32 cellular contexts compared by ENCODE assay signal in the genomic region with DNA sequence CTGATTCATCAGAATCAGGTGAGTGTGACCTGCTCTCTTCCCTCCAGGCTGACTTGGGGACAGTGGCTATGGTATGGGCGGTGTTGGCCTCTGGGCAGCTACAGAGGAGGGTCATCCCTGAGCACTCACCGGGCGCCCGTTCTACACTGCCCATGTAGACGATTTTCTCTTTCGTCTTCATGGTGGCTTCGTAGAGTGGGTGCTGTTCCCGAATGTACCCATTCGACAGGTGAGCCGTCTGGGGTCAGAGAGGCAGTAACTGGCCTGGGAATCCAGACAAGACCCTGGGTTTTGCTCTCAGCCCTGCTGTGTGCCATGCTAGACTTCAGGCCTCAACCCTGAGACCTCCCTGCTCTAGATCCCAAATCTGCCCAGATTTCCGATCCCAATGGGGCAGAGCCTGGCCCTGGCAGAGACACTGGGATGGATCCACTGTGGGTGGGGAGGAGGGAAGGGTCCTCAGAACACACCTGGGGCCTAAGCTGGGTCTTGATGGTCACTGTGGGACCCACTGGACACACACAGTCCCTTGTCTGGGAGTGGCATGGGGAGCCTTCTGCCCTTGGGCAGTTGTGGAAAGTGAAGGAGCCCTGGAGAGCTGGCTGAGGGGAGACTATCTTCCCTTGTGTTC. TPM values are rescaled to one million over a fixed set of nuclear protein-coding genes. Genes with fewer than 3 reads are reported as not detected.
"Had no signal": no experiment of that assay in that cellular context is flagged by ENCODE, and none has a peak within 500 bp of the region (broad histone marks: within the 10 kb centered on the region; RNA-seq: fewer than 3 reads in every experiment).

No MANE protein-coding gene starts in this region.

- H3K4me3 ChIP-seq: esophagus squamous epithelium, heart right ventricle, lower lobe of right lung, mucosa of descending colon, pancreas, right lobe of liver, SJSA1, skin epidermis, upper lobe of left lung had no signal

- H3K4me1 ChIP-seq: esophagus squamous epithelium, heart right ventricle, lower lobe of right lung, pancreas, right lobe of liver, SJSA1, upper lobe of left lung had no signal

- H3K9me3 Mint-ChIP-seq: activated naive CD4-positive, alpha-beta T cell treated with anti-CD3 and anti-CD28 coated beads, Interleukin-2, amount 50 U/mL, for 24 hours; activated naive CD8-positive, alpha-beta T cell treated with anti-CD3 and anti-CD28 coated beads, Interleukin-2, amount 50 U/mL, for 24 hours; activated T-cell treated with anti-CD3 and anti-CD28 coated beads, Interleukin-2, amount 50 U/mL, for 24 hours; activated T-helper 2 cell treated with anti-CD3 and anti-CD28 coated beads, Interferon-gamma antibody, Interleukin-2, Interleukin-4, amounts not matched to agents 10 μg/mL and 5 μg/mL and 100 μg/mL, durations not matched to agents 14 hours and 24 hours and 36 hours; dendritic cell treated with granulocyte-macrophage colony-stimulating factor and Interleukin-4, amounts not matched to agents 40 ng/mL and 50 ng/mL, for 4 days; nephron; stimulated activated effector memory CD8-positive, alpha-beta T cell treated with anti-CD3 and anti-CD28 coated beads, Interleukin-12 subunit alpha, Interleukin-12 subunit beta, amount 100 ng/mL, for 72 hours; stimulated activated naive CD8-positive, alpha-beta T cell treated with anti-CD3 and anti-CD28 coated beads, Interleukin-15, Interleukin-2, amounts not matched to agents 100 ng/mL and 50 ng/mL, for 24 hours had no signal

- H3K36me3 Mint-ChIP-seq: activated naive CD4-positive, alpha-beta T cell treated with anti-CD3 and anti-CD28 coated beads, Interleukin-2, amount 50 U/mL, for 24 hours; stimulated activated effector memory CD8-positive, alpha-beta T cell treated with anti-CD3 and anti-CD28 coated beads, Interleukin-12 subunit alpha, Interleukin-12 subunit beta, amount 100 ng/mL, for 72 hours had no signal

- H3K27ac ChIP-seq: esophagus squamous epithelium, heart right ventricle, lower lobe of right lung, neutrophil, pancreas, right lobe of liver, SJSA1, skin epidermis, upper lobe of left lung had no signal

- H3K4me3 Mint-ChIP-seq: activated naive CD4-positive, alpha-beta T cell treated with anti-CD3 and anti-CD28 coated beads, Interleukin-2, amount 50 U/mL, for 24 hours; activated naive CD8-positive, alpha-beta T cell treated with anti-CD3 and anti-CD28 coated beads, Interleukin-2, amount 50 U/mL, for 24 hours; activated T-cell treated with anti-CD3 and anti-CD28 coated beads, Interleukin-2, amount 50 U/mL, for 24 hours; dendritic cell treated with granulocyte-macrophage colony-stimulating factor and Interleukin-4, amounts not matched to agents 40 ng/mL and 50 ng/mL, for 4 days; nephron; stimulated activated effector memory CD8-positive, alpha-beta T cell treated with anti-CD3 and anti-CD28 coated beads, Interleukin-12 subunit alpha, Interleukin-12 subunit beta, amount 100 ng/mL, for 72 hours; stimulated activated naive CD8-positive, alpha-beta T cell treated with anti-CD3 and anti-CD28 coated beads, Interleukin-15, Interleukin-2, amounts not matched to agents 100 ng/mL and 50 ng/mL, for 24 hours had no signal

- H3K4me1 Mint-ChIP-seq: activated naive CD4-positive, alpha-beta T cell treated with anti-CD3 and anti-CD28 coated beads, Interleukin-2, amount 50 U/mL, for 24 hours; activated naive CD8-positive, alpha-beta T cell treated with anti-CD3 and anti-CD28 coated beads, Interleukin-2, amount 50 U/mL, for 24 hours; stimulated activated effector memory CD8-positive, alpha-beta T cell treated with anti-CD3 and anti-CD28 coated beads, Interleukin-12 subunit alpha, Interleukin-12 subunit beta, amount 100 ng/mL, for 72 hours had no signal

- DNase-seq: activated CD4-positive, alpha-beta T cell treated with anti-CD3 and anti-CD28 coated beads for 4 hours; activated CD4-positive, alpha-beta T cell treated with anti-CD3 and anti-CD28 coated beads, Interleukin-2, amount 50 U/mL, for 48 hours; activated CD4-positive, CD25-positive, alpha-beta regulatory T cell; activated CD8-positive, alpha-beta memory T cell treated with anti-CD3 and anti-CD28 coated beads, Interleukin-2, amount 50 U/mL, for 4 hours; activated naive CD8-positive, alpha-beta T cell treated with anti-CD3 and anti-CD28 coated beads, Interleukin-2, amount 50 U/mL, for 24 hours; activated T-cell treated with anti-CD3 and anti-CD28 coated beads, Interleukin-2, amount 50 U/mL, for 24 hours; amygdala; central memory CD4-positive, alpha-beta T cell; esophagus squamous epithelium; foreskin melanocyte; heart right ventricle; kidney glomerular epithelial cell; lower lobe of right lung; mesendoderm; mucosa of descending colon; stimulated activated CD4-positive, alpha-beta T cell treated with anti-CD3 and anti-CD28 coated beads, Interleukin-12 subunit alpha, Interleukin-12 subunit beta, amount 100 ng/mL, for 4 hours; stimulated activated CD4-positive, alpha-beta T cell treated with anti-CD3 and anti-CD28 coated beads, Interleukin-4, amount 100 ng/mL, for 1 hour; T-helper 2 cell; upper lobe of left lung had no signal

- H3K27me3 ChIP-seq: pancreas, right lobe of liver, SJSA1, upper lobe of left lung had no signal

- H3K36me3 ChIP-seq: esophagus squamous epithelium, heart right ventricle, lower lobe of right lung, neutrophil, pancreas, right lobe of liver, SJSA1, upper lobe of left lung had no signal

- ATAC-seq: heart right ventricle; left lobe of liver; lower lobe of right lung; mucosa of descending colon; pancreas; right lobe of liver; stimulated activated effector memory CD8-positive, alpha-beta T cell treated with anti-CD3 and anti-CD28 coated beads, Interleukin-12 subunit alpha, Interleukin-12 subunit beta, amount 100 ng/mL, for 72 hours had no signal

- H3K27ac Mint-ChIP-seq: activated naive CD4-positive, alpha-beta T cell treated with anti-CD3 and anti-CD28 coated beads, Interleukin-2, amount 50 U/mL, for 24 hours; activated naive CD8-positive, alpha-beta T cell treated with anti-CD3 and anti-CD28 coated beads, Interleukin-2, amount 50 U/mL, for 24 hours; activated T-cell treated with anti-CD3 and anti-CD28 coated beads, Interleukin-2, amount 50 U/mL, for 24 hours; activated T-helper 2 cell treated with anti-CD3 and anti-CD28 coated beads, Interferon-gamma antibody, Interleukin-2, Interleukin-4, amounts not matched to agents 10 μg/mL and 5 μg/mL and 100 μg/mL, durations not matched to agents 14 hours and 24 hours and 36 hours; dendritic cell treated with granulocyte-macrophage colony-stimulating factor and Interleukin-4, amounts not matched to agents 40 ng/mL and 50 ng/mL, for 4 days; nephron; stimulated activated effector memory CD8-positive, alpha-beta T cell treated with anti-CD3 and anti-CD28 coated beads, Interleukin-12 subunit alpha, Interleukin-12 subunit beta, amount 100 ng/mL, for 72 hours; stimulated activated naive CD8-positive, alpha-beta T cell treated with anti-CD3 and anti-CD28 coated beads, Interleukin-15, Interleukin-2, amounts not matched to agents 100 ng/mL and 50 ng/mL, for 24 hours had no signal

- H3K9me3 ChIP-seq: esophagus squamous epithelium, heart right ventricle, lower lobe of right lung, mucosa of descending colon, neutrophil, pancreas, right lobe of liver, SJSA1, upper lobe of left lung had no signal

RNA-seq across cellular contexts. Expression of gene USP6, which starts 13.2 kb away (rescaled TPM):
- total RNA-seq: glomerular endothelial cell, SJSA1 had no signal
